20 cellular contexts compared by ENCODE assay signal in the genomic region with DNA sequence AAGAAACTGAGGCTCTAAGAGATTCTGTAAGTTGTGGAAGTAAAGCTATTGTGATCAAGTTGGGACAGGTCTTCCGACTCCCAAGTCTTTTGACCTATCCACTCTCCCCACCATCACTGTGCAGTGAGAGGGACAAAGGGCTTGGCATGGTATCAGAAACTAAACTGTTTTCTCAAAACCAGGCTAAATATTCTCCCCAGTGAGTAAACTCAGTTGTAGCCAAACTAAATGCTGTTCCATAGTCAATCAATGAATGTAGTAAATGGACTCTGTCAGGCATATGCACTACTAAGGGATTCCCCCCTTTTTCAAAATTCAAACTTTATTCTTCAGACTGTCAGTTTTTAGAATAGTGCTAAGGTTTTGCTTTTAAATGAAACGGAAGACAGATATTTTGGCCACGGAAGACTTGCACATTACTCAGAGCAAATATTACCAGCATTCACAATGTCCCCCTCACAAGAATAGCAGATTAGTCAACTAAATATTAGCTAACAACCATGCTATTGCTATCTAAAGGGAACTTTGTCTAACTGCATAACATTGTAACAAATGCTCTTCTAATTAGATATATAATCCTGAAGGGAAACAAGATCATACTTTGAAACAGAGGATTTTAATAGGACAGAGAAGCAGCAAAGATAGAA. TPM values are rescaled to one million over a fixed set of nuclear protein-coding genes. Genes with fewer than 3 reads are reported as not detected.
DNase-seq lines count a peak whose midpoint lies in the region; ATAC-seq and TF ChIP-seq lines count a peak whose summit lies in the region.
"Had no signal": no experiment of that assay in that cellular context is flagged by ENCODE, and none has a peak within 500 bp of the region (broad histone marks: within the 10 kb centered on the region; RNA-seq: fewer than 3 reads in every experiment).

No MANE protein-coding gene starts in this region.

- no peaks in the 10 kb centered on the region for H3K36me3 ChIP-seq in gastrocnemius medialis
- H3K36me3 ChIP-seq: lower lobe of right lung, thoracic aorta had no signal

- no peaks in the 10 kb centered on the region for H3K27me3 Mint-ChIP-seq in activated CD8-positive, alpha-beta T cell treated with anti-CD3 and anti-CD28 coated beads for 36 hours
- H3K27me3 Mint-ChIP-seq in activated CD8-positive, alpha-beta T cell treated with anti-CD3 and anti-CD28 coated beads, Interleukin-2, amount 10 ng/mL, durations not matched to agents 7 days and 5 days (ENCODE audit: low read depth): no peaks in the 10 kb centered on the region
- H3K27me3 Mint-ChIP-seq: activated B cell treated with CpG ODN at 0.5 μM for 24 hours had no signal

- no peaks in the 10 kb centered on the region for H3K27me3 ChIP-seq in gastrocnemius medialis

- H3K27ac ChIP-seq in VCaP (peak overlapping the region; percentile 97), gastrocnemius medialis (peak overlapping the region; percentile 4 to 64 (median 42))
- H3K27ac ChIP-seq: lower lobe of right lung, thoracic aorta had no signal

- H3K27ac Mint-ChIP-seq in activated CD8-positive, alpha-beta T cell treated with anti-CD3 and anti-CD28 coated beads for 36 hours: peak overlapping the region; percentile 3
- H3K27ac Mint-ChIP-seq in activated CD8-positive, alpha-beta T cell treated with anti-CD3 and anti-CD28 coated beads, Interleukin-2, amount 10 ng/mL, durations not matched to agents 7 days and 5 days: no peak overlapping the region
- H3K27ac Mint-ChIP-seq: activated B cell treated with CpG ODN at 0.5 μM for 24 hours, nephron progenitor cell had no signal

- CTCF ChIA-PET in activated CD8-positive, alpha-beta T cell treated with anti-CD3 and anti-CD28 coated beads for 36 hours (lab: Charles Lee): interaction anchor here (0.7 kb wide), 1 partner anchor 9 kb away, joined by 3 read pairs; no protein-coding TSS in a partner anchor
- CTCF ChIA-PET in activated CD8-positive, alpha-beta T cell treated with anti-CD3 and anti-CD28 coated beads, Interleukin-2, amount 10 ng/mL, durations not matched to agents 7 days and 5 days (lab: Charles Lee): no interaction called here

- no peak for TF ChIP-seq CTCF in activated CD8-positive, alpha-beta T cell treated with anti-CD3 and anti-CD28 coated beads for 36 hours (IDR thresholded peaks at IDR 0.05)
- TF ChIP-seq CTCF in VCaP (conservative IDR thresholded peaks at IDR 0.05): no peak
- no peak for TF ChIP-seq CTCF in fibroblast of pulmonary artery (IDR thresholded peaks at IDR 0.05; ENCODE audit: low read length, missing control alignments)
- TF ChIP-seq CTCF in gastrocnemius medialis (IDR thresholded peaks at IDR 0.05 in 4 of 5, conservative IDR thresholded peaks at IDR 0.05 in 1 of 5): no peak

- in situ Hi-C loops in gastrocnemius medialis (cut with MboI; ENCODE audit: low sequenced_read_pairs in 4 of 4): no loop called here

- ATAC-seq in activated CD8-positive, alpha-beta T cell treated with anti-CD3 and anti-CD28 coated beads for 36 hours: peak; percentile 24
- no peak for ATAC-seq in activated CD8-positive, alpha-beta T cell treated with anti-CD3 and anti-CD28 coated beads, Interleukin-2, amount 10 ng/mL, durations not matched to agents 7 days and 5 days
- ATAC-seq in gastrocnemius medialis (peak in 1 of 2 donors; percentile 51), HG02759 (IDR thresholded peaks at IDR 0.05; ENCODE audit: unreplicated experiment) (no peak)
- ATAC-seq: lower lobe of right lung had no signal

- no peak for TF ChIP-seq POLR2A in gastrocnemius medialis (IDR thresholded peaks at IDR 0.05)

- POLR2A ChIA-PET in activated CD8-positive, alpha-beta T cell treated with anti-CD3 and anti-CD28 coated beads for 36 hours (lab: Charles Lee): interaction anchor here (1.0 kb wide), 1 partner anchor 38 kb away, joined by 4 read pairs; no protein-coding TSS in a partner anchor
- POLR2A ChIA-PET in activated CD8-positive, alpha-beta T cell treated with anti-CD3 and anti-CD28 coated beads, Interleukin-2, amount 10 ng/mL, durations not matched to agents 7 days and 5 days (lab: Charles Lee): no interaction called here

- H3K9me3 Mint-ChIP-seq in activated CD8-positive, alpha-beta T cell treated with anti-CD3 and anti-CD28 coated beads for 36 hours: peaks cover 11% of the 10 kb centered on the region
- peaks cover 10% of the 10 kb centered on the region for H3K9me3 Mint-ChIP-seq in activated CD8-positive, alpha-beta T cell treated with anti-CD3 and anti-CD28 coated beads, Interleukin-2, amount 10 ng/mL, durations not matched to agents 7 days and 5 days (ENCODE audit: insufficient read depth)

- no peaks in the 10 kb centered on the region for H3K9me3 ChIP-seq in gastrocnemius medialis
- H3K9me3 ChIP-seq: lower lobe of right lung, thoracic aorta had no signal

- H3K36me3 Mint-ChIP-seq in activated CD8-positive, alpha-beta T cell treated with anti-CD3 and anti-CD28 coated beads for 36 hours (ENCODE audit: low read depth): peaks cover 51% of the 10 kb centered on the region
- H3K36me3 Mint-ChIP-seq in activated CD8-positive, alpha-beta T cell treated with anti-CD3 and anti-CD28 coated beads, Interleukin-2, amount 10 ng/mL, durations not matched to agents 7 days and 5 days (ENCODE audit: low read depth): peaks cover 55% of the 10 kb centered on the region

- peaks cover 69% of the 10 kb centered on the region for H3K4me1 Mint-ChIP-seq in activated CD8-positive, alpha-beta T cell treated with anti-CD3 and anti-CD28 coated beads for 36 hours (ENCODE audit: low read depth)
- peaks cover 28% of the 10 kb centered on the region for H3K4me1 Mint-ChIP-seq in activated CD8-positive, alpha-beta T cell treated with anti-CD3 and anti-CD28 coated beads, Interleukin-2, amount 10 ng/mL, durations not matched to agents 7 days and 5 days (ENCODE audit: low read depth)

- intact Hi-C loops in activated CD8-positive, alpha-beta T cell treated with anti-CD3 and anti-CD28 coated beads for 36 hours (cut with micrococcal nuclease): no loop called here
- intact Hi-C loops in gastrocnemius medialis (cut with DNase I; ENCODE audit: low total_unique reads): no loop called here

- H3K4me1 ChIP-seq in gastrocnemius medialis: peaks cover 28 to 30% of the 10 kb centered on the region in 2 donors

- H3K4me3 ChIP-seq in fibroblast of pulmonary artery (replicated peaks; ENCODE audit: low read depth, low read length): no peak overlapping the region
- peak overlapping the region in 1 of 4 donors; percentile 0 for H3K4me3 ChIP-seq in gastrocnemius medialis
- H3K4me3 ChIP-seq: lower lobe of right lung, thoracic aorta had no signal

- no peak overlapping the region for H3K4me3 Mint-ChIP-seq in activated CD8-positive, alpha-beta T cell treated with anti-CD3 and anti-CD28 coated beads for 36 hours
- no peak overlapping the region for H3K4me3 Mint-ChIP-seq in activated CD8-positive, alpha-beta T cell treated with anti-CD3 and anti-CD28 coated beads, Interleukin-2, amount 10 ng/mL, durations not matched to agents 7 days and 5 days
- H3K4me3 Mint-ChIP-seq: activated B cell treated with CpG ODN at 0.5 μM for 24 hours, nephron progenitor cell had no signal

- no peak for DNase-seq in activated CD8-positive, alpha-beta T cell treated with anti-CD3 and anti-CD28 coated beads for 36 hours
- no peak for DNase-seq in activated CD8-positive, alpha-beta T cell treated with anti-CD3 and anti-CD28 coated beads, Interleukin-2, amount 10 ng/mL, durations not matched to agents 7 days and 5 days
- DNase-seq in fibroblast of pulmonary artery (ENCODE audit: low read depth) (peak; percentile 34), gastrocnemius medialis (no peak), H4 (ENCODE audit: low spot score) (no peak), NCI-H69 (lab: John Stamatoyannopoulos, UW) (no peak)
- DNase-seq: activated B cell treated with CpG ODN at 0.5 μM for 24 hours, activated gamma-delta T cell treated with Interleukin-2 at 50 U/mL for 16 hours, GDM1, GOT3, lower lobe of right lung, MM.1S, NCI-H2029, NCI-H748 treated with DMSO at 0.1 percent for 48 hours, nephron progenitor cell, RPMI8226, T-helper 1 cell had no signal

RNA-seq across cellular contexts. Expression of a gene that starts 7.1 kb away (rescaled TPM):
- 10 to 100 TPM; 33.8 to 35.2 TPM for total RNA-seq in activated CD8-positive, alpha-beta T cell treated with anti-CD3 and anti-CD28 coated beads for 36 hours
- total RNA-seq in activated CD8-positive, alpha-beta T cell treated with anti-CD3 and anti-CD28 coated beads, Interleukin-2, amount 10 ng/mL, durations not matched to agents 7 days and 5 days: 10 to 100 TPM; 70.8 to 72.3 TPM
- 10 to 100 TPM; 26.8 to 51.9 (median 36.9) TPM for total RNA-seq in gastrocnemius medialis
- 47.1 and 75.6 TPM in 2 replicates for total RNA-seq in H4 (2014; rRNA removed; shearing (Covaris generic))

RNA-seq across cellular contexts. Expression of a gene that starts 35.3 kb away (rescaled TPM):
- total RNA-seq in activated CD8-positive, alpha-beta T cell treated with anti-CD3 and anti-CD28 coated beads for 36 hours: 10 to 100 TPM; 21.4 to 21.5 TPM
- total RNA-seq in activated CD8-positive, alpha-beta T cell treated with anti-CD3 and anti-CD28 coated beads, Interleukin-2, amount 10 ng/mL, durations not matched to agents 7 days and 5 days: 10 to 100 TPM; 13.4 to 14.0 TPM
- 10 to 100 TPM; 20.2 to 49.0 (median 32.6) TPM for total RNA-seq in gastrocnemius medialis
- total RNA-seq in H4 (2014; rRNA removed; shearing (Covaris generic)): 18.2 and 27.6 TPM in 2 replicates

RNA-seq across cellular contexts. Expression of a gene that starts 44.0 kb away (rescaled TPM):
- 1,000 to 10,000 TPM; 1,914 to 1,950 TPM for total RNA-seq in activated CD8-positive, alpha-beta T cell treated with anti-CD3 and anti-CD28 coated beads for 36 hours
- total RNA-seq in activated CD8-positive, alpha-beta T cell treated with anti-CD3 and anti-CD28 coated beads, Interleukin-2, amount 10 ng/mL, durations not matched to agents 7 days and 5 days: 1,000 to 10,000 TPM; 1,566 to 1,592 TPM
- total RNA-seq in gastrocnemius medialis: 100 to 1,000 TPM in 2 of 4 donors, 10 to 100 TPM in 2; 42.4 to 155 (median 92.9) TPM
- 104 and 179 TPM in 2 replicates for total RNA-seq in H4 (2014; rRNA removed; shearing (Covaris generic))

RNA-seq across cellular contexts. Expression of a gene that starts 50.1 kb away (rescaled TPM):
- 1 to 10 TPM; 1.2 to 1.4 TPM for total RNA-seq in activated CD8-positive, alpha-beta T cell treated with anti-CD3 and anti-CD28 coated beads for 36 hours
- total RNA-seq in activated CD8-positive, alpha-beta T cell treated with anti-CD3 and anti-CD28 coated beads, Interleukin-2, amount 10 ng/mL, durations not matched to agents 7 days and 5 days: 1 to 10 TPM; 3.0 to 3.4 TPM
- total RNA-seq in gastrocnemius medialis: 1 to 10 TPM; 3.6 to 4.5 (median 3.8) TPM
- total RNA-seq in H4 (2014; rRNA removed; shearing (Covaris generic)): 7.2 and 8.3 TPM in 2 replicates
